2 cellular contexts compared by ENCODE assay signal in the genomic region with DNA sequence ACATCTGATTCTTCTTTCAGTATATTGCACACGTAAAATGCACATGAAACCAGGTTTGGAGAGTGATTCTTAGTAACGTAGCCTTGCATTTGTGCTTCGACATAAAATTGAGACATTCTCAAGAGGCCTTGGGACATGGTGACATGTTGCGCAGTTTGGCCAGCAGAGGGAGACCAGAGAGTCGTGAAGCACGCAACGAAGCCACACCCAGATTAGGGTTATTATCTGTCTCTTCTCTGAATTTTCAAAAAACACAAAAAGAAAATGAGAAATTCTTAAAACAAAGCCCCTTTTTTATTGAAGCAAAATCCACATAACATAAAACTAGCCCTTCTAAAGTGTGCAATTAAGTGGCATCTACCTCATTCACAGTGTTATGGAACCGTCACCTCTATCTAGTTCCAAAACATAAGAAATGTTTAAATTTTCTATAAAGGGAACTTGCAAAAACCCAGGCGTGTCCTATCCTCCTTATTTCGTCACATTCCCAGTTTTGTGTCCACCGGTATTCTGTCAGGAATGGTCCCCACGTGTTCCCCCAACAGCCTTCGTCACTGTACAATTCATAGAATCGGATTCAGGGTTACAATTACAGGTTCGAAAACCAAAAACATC.
TF ChIP-seq lines count a peak whose summit lies in the region.

No MANE protein-coding gene starts in this region.

TF ChIP-seq in HCT116, 20 proteins besides CTCF, POLR2A, EP300 and RAD21:
- no peak for TF ChIP-seq EZH2phosphoT487 (IDR thresholded peaks at IDR 0.05; ENCODE audit: borderline replicate concordance)
- no peak for TF ChIP-seq FOSL1 (IDR thresholded peaks at IDR 0.05; ENCODE audit: low read depth)
- no peak for TF ChIP-seq TCF7L2 (IDR thresholded peaks at IDR 0.05; ENCODE audit: borderline replicate concordance, extremely low read depth, insufficient read depth, insufficient read length)
- peak; percentile 27 for TF ChIP-seq YY1 (IDR thresholded peaks at IDR 0.05; ENCODE audit: extremely low read depth, insufficient replicate concordance, low read depth, low read length)
- no peak for TF ChIP-seq CEBPB (IDR thresholded peaks at IDR 0.05; ENCODE audit: low read depth)
- no peak for TF ChIP-seq ZNF274 (IDR thresholded peaks at IDR 0.05; ENCODE audit: low read depth, low read length)
- TF ChIP-seq, protein P1, sequence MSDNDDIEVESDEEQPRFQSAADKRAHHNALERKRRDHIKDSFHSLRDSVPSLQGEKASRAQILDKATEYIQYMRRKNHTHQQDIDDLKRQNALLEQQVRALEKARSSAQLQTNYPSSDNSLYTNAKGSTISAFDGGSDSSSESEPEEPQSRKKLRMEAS (IDR thresholded peaks at IDR 0.05): 0 out of 2 replicates have a peak, but pooled peaks have one; percentile 27
- TF ChIP-seq CBX3 (IDR thresholded peaks at IDR 0.05; ENCODE audit: low read depth): peak; percentile 56; the same call in 1 of the 2 replicates
- TF ChIP-seq SRF (IDR thresholded peaks at IDR 0.05; ENCODE audit: low read depth): no peak
- TF ChIP-seq JUND (IDR thresholded peaks at IDR 0.05): no peak
- no peak for TF ChIP-seq POLR2AphosphoS5 (IDR thresholded peaks at IDR 0.05; ENCODE audit: low read depth, low read length)
- TF ChIP-seq ELF1 (IDR thresholded peaks at IDR 0.05; ENCODE audit: borderline replicate concordance, low read depth): no peak
- TF ChIP-seq EGR1 (IDR thresholded peaks at IDR 0.05; ENCODE audit: low read depth): no peak

TF ChIP-seq in HepG2, 621 proteins besides CTCF, POLR2A, EP300 and RAD21 (continues in another document):
- TF ChIP-seq, protein P2, sequence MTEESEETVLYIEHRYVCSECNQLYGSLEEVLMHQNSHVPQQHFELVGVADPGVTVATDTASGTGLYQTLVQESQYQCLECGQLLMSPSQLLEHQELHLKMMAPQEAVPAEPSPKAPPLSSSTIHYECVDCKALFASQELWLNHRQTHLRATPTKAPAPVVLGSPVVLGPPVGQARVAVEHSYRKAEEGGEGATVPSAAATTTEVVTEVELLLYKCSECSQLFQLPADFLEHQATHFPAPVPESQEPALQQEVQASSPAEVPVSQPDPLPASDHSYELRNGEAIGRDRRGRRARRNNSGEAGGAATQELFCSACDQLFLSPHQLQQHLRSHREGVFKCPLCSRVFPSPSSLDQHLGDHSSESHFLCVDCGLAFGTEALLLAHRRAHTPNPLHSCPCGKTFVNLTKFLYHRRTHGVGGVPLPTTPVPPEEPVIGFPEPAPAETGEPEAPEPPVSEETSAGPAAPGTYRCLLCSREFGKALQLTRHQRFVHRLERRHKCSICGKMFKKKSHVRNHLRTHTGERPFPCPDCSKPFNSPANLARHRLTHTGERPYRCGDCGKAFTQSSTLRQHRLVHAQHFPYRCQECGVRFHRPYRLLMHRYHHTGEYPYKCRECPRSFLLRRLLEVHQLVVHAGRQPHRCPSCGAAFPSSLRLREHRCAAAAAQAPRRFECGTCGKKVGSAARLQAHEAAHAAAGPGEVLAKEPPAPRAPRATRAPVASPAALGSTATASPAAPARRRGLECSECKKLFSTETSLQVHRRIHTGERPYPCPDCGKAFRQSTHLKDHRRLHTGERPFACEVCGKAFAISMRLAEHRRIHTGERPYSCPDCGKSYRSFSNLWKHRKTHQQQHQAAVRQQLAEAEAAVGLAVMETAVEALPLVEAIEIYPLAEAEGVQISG (CRISPR knock-in tag; IDR thresholded peaks at IDR 0.05): no peak
- TF ChIP-seq ZNF121 (CRISPR knock-in tag; IDR thresholded peaks at IDR 0.05) (no peak), ZNF235 (CRISPR knock-in tag; IDR thresholded peaks at IDR 0.05; ENCODE audit: borderline replicate concordance) (no peak), NFE2L1 (CRISPR knock-in tag; IDR thresholded peaks at IDR 0.05; ENCODE audit: borderline replicate concordance) (no peak), SOX6 (IDR thresholded peaks at IDR 0.05) (no peak), SOX6 (CRISPR knock-in tag; IDR thresholded peaks at IDR 0.05) (no peak), CREM (IDR thresholded peaks at IDR 0.05) (no peak), CREM (CRISPR knock-in tag; IDR thresholded peaks at IDR 0.05) (no peak), MYC (CRISPR knock-in tag; IDR thresholded peaks at IDR 0.05; ENCODE audit: borderline replicate concordance) (no peak), NCOA1 (CRISPR knock-in tag; IDR thresholded peaks at IDR 0.05) (no peak), ZSCAN9 (CRISPR knock-in tag; IDR thresholded peaks at IDR 0.05; ENCODE audit: borderline replicate concordance) (no peak), KDM2A (CRISPR knock-in tag; IDR thresholded peaks at IDR 0.05; ENCODE audit: borderline replicate concordance, low read depth) (peak; percentile 44; the same call in 1 of the 2 replicates), MYNN (CRISPR knock-in tag; IDR thresholded peaks at IDR 0.05; ENCODE audit: low read depth) (no peak), ZNF431 (CRISPR knock-in tag; IDR thresholded peaks at IDR 0.05; ENCODE audit: borderline replicate concordance, low read depth) (no peak), ASH2L (IDR thresholded peaks at IDR 0.05; ENCODE audit: insufficient read length, low read depth, low read length) (no peak), CEBPB (IDR thresholded peaks at IDR 0.05; ENCODE audit: borderline replicate concordance, low read depth, low read length) (peak; percentile 23; the same call in 1 of the 2 replicates), ZNF260 (CRISPR knock-in tag; IDR thresholded peaks at IDR 0.05; ENCODE audit: borderline replicate concordance, low read depth) (no peak), ZNF768 (CRISPR knock-in tag; IDR thresholded peaks at IDR 0.05) (no peak), U2AF1 (optimal IDR thresholded peaks at IDR 0.05; ENCODE audit: low read depth, low read length) (no peak), CEBPG (CRISPR knock-in tag; IDR thresholded peaks at IDR 0.05) (peak; percentile 29; the same call in 1 of the 2 replicates)
- TF ChIP-seq, protein P3, sequence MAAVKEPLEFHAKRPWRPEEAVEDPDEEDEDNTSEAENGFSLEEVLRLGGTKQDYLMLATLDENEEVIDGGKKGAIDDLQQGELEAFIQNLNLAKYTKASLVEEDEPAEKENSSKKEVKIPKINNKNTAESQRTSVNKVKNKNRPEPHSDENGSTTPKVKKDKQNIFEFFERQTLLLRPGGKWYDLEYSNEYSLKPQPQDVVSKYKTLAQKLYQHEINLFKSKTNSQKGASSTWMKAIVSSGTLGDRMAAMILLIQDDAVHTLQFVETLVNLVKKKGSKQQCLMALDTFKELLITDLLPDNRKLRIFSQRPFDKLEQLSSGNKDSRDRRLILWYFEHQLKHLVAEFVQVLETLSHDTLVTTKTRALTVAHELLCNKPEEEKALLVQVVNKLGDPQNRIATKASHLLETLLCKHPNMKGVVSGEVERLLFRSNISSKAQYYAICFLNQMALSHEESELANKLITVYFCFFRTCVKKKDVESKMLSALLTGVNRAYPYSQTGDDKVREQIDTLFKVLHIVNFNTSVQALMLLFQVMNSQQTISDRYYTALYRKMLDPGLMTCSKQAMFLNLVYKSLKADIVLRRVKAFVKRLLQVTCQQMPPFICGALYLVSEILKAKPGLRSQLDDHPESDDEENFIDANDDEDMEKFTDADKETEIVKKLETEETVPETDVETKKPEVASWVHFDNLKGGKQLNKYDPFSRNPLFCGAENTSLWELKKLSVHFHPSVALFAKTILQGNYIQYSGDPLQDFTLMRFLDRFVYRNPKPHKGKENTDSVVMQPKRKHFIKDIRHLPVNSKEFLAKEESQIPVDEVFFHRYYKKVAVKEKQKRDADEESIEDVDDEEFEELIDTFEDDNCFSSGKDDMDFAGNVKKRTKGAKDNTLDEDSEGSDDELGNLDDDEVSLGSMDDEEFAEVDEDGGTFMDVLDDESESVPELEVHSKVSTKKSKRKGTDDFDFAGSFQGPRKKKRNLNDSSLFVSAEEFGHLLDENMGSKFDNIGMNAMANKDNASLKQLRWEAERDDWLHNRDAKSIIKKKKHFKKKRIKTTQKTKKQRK (IDR thresholded peaks at IDR 0.05; ENCODE audit: low read length): no peak
- TF ChIP-seq, protein P4, sequence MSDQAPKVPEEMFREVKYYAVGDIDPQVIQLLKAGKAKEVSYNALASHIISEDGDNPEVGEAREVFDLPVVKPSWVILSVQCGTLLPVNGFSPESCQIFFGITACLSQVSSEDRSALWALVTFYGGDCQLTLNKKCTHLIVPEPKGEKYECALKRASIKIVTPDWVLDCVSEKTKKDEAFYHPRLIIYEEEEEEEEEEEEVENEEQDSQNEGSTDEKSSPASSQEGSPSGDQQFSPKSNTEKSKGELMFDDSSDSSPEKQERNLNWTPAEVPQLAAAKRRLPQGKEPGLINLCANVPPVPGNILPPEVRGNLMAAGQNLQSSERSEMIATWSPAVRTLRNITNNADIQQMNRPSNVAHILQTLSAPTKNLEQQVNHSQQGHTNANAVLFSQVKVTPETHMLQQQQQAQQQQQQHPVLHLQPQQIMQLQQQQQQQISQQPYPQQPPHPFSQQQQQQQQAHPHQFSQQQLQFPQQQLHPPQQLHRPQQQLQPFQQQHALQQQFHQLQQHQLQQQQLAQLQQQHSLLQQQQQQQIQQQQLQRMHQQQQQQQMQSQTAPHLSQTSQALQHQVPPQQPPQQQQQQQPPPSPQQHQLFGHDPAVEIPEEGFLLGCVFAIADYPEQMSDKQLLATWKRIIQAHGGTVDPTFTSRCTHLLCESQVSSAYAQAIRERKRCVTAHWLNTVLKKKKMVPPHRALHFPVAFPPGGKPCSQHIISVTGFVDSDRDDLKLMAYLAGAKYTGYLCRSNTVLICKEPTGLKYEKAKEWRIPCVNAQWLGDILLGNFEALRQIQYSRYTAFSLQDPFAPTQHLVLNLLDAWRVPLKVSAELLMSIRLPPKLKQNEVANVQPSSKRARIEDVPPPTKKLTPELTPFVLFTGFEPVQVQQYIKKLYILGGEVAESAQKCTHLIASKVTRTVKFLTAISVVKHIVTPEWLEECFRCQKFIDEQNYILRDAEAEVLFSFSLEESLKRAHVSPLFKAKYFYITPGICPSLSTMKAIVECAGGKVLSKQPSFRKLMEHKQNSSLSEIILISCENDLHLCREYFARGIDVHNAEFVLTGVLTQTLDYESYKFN (CRISPR knock-in tag; conservative IDR thresholded peaks at IDR 0.05): no peak
- TF ChIP-seq, protein P5, sequence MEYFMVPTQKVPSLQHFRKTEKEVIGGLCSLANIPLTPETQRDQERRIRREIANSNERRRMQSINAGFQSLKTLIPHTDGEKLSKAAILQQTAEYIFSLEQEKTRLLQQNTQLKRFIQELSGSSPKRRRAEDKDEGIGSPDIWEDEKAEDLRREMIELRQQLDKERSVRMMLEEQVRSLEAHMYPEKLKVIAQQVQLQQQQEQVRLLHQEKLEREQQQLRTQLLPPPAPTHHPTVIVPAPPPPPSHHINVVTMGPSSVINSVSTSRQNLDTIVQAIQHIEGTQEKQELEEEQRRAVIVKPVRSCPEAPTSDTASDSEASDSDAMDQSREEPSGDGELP (IDR thresholded peaks at IDR 0.05; ENCODE audit: borderline replicate concordance, low read depth): no peak
- TF ChIP-seq, protein P6, sequence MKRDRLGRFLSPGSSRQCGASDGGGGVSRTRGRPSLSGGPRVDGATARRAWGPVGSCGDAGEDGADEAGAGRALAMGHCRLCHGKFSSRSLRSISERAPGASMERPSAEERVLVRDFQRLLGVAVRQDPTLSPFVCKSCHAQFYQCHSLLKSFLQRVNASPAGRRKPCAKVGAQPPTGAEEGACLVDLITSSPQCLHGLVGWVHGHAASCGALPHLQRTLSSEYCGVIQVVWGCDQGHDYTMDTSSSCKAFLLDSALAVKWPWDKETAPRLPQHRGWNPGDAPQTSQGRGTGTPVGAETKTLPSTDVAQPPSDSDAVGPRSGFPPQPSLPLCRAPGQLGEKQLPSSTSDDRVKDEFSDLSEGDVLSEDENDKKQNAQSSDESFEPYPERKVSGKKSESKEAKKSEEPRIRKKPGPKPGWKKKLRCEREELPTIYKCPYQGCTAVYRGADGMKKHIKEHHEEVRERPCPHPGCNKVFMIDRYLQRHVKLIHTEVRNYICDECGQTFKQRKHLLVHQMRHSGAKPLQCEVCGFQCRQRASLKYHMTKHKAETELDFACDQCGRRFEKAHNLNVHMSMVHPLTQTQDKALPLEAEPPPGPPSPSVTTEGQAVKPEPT (CRISPR knock-in tag; IDR thresholded peaks at IDR 0.05; ENCODE audit: low read depth): no peak
- TF ChIP-seq, protein P7, sequence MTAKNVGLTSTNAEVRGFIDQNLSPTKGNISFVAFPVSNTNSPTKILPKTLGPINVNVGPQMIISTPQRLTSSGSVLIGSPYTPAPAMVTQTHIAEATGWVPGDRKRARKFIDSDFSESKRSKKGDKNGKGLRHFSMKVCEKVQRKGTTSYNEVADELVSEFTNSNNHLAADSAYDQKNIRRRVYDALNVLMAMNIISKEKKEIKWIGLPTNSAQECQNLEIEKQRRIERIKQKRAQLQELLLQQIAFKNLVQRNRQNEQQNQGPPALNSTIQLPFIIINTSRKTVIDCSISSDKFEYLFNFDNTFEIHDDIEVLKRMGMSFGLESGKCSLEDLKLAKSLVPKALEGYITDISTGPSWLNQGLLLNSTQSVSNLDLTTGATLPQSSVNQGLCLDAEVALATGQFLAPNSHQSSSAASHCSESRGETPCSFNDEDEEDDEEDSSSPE (CRISPR knock-in tag; IDR thresholded peaks at IDR 0.05): 0 out of 2 replicates have a peak, but pooled peaks have one; percentile 19
- TF ChIP-seq, protein P8, sequence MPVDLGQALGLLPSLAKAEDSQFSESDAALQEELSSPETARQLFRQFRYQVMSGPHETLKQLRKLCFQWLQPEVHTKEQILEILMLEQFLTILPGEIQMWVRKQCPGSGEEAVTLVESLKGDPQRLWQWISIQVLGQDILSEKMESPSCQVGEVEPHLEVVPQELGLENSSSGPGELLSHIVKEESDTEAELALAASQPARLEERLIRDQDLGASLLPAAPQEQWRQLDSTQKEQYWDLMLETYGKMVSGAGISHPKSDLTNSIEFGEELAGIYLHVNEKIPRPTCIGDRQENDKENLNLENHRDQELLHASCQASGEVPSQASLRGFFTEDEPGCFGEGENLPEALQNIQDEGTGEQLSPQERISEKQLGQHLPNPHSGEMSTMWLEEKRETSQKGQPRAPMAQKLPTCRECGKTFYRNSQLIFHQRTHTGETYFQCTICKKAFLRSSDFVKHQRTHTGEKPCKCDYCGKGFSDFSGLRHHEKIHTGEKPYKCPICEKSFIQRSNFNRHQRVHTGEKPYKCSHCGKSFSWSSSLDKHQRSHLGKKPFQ (CRISPR knock-in tag; IDR thresholded peaks at IDR 0.05; ENCODE audit: insufficient replicate concordance): no peak
- TF ChIP-seq, protein P9, sequence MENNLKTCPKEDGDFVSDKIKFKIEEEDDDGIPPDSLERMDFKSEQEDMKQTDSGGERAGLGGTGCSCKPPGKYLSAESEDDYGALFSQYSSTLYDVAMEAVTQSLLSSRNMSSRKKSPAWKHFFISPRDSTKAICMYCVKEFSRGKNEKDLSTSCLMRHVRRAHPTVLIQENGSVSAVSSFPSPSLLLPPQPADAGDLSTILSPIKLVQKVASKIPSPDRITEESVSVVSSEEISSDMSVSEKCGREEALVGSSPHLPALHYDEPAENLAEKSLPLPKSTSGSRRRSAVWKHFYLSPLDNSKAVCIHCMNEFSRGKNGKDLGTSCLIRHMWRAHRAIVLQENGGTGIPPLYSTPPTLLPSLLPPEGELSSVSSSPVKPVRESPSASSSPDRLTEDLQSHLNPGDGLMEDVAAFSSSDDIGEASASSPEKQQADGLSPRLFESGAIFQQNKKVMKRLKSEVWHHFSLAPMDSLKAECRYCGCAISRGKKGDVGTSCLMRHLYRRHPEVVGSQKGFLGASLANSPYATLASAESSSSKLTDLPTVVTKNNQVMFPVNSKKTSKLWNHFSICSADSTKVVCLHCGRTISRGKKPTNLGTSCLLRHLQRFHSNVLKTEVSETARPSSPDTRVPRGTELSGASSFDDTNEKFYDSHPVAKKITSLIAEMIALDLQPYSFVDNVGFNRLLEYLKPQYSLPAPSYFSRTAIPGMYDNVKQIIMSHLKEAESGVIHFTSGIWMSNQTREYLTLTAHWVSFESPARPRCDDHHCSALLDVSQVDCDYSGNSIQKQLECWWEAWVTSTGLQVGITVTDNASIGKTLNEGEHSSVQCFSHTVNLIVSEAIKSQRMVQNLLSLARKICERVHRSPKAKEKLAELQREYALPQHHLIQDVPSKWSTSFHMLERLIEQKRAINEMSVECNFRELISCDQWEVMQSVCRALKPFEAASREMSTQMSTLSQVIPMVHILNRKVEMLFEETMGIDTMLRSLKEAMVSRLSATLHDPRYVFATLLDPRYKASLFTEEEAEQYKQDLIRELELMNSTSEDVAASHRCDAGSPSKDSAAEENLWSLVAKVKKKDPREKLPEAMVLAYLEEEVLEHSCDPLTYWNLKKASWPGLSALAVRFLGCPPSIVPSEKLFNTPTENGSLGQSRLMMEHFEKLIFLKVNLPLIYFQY (CRISPR knock-in tag; IDR thresholded peaks at IDR 0.05; ENCODE audit: borderline replicate concordance): no peak
